In the genomic region with DNA sequence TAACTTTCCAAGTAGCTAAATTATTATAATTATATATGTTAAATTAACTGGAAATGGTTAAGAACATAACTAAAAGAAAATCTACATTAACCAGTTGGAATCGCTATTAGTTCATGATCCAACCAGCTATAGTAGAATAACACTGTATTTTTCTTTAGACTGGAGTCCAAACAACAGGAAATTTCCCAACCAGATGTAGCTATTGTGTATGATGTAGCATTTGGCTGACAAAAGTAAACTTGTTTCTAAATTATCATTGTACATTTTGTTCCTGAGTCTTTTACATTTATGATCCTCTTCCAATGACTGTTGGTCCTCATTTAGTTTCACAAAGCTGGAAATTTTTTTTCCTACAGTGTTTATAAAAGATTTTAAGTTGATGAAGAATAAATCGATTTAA, we compare ENCODE assay signal across 20 cellular contexts.
DNase-seq lines count a peak whose midpoint lies in the region; ATAC-seq, FAIRE-seq and TF ChIP-seq lines count a peak whose summit lies in the region.
"Had no signal": no experiment of that assay in that cellular context is flagged by ENCODE, and none has a peak within 500 bp of the region (broad histone marks: within the 10 kb centered on the region; RNA-seq: fewer than 3 reads in every experiment).

No MANE protein-coding gene starts in this region.

- H3K4me1 ChIP-seq in lower lobe of right lung (peaks cover 29% of the 10 kb centered on the region), upper lobe of right lung (peaks cover 15% of the 10 kb centered on the region)

- peak; percentile 49 for FAIRE-seq in colon (lab: Jason Lieb, UNC)
- FAIRE-seq in H54 (lab: Jason Lieb, UNC): no peak
- FAIRE-seq: GM12892 had no signal

- DNase-seq in NCI-H1930 (lab: John Stamatoyannopoulos, UW) (peak; percentile 27 to 61), lower lobe of right lung (no peak), upper lobe of right lung (no peak), H54 (ENCODE audit: insufficient read length, low spot score) (no peak), GM10266 (ENCODE audit: extremely low spot score) (no peak), H7 (no peak)
- DNase-seq: CD4-positive, alpha-beta memory T cell; DND-41; GOT3; NCI-H1105; NCI-H146; NCI-H2029 treated with DMSO at 0.1 percent for 48 hours; NCI-H226; NCI-H524; NCI-H774; NK-92 treated with Interleukin-12 subunit alpha and Interleukin-12 subunit beta, amount 100 ng/mL, for 24 hours had no signal

- peak overlapping the region; percentile 43 for H3K27ac ChIP-seq in lower lobe of right lung
- peak overlapping the region; percentile 51 for H3K27ac ChIP-seq in upper lobe of right lung
- H3K27ac ChIP-seq: BLaER1 treated with 17β-estradiol and CSF1 and Interleukin-3, amounts not matched to agents 10 nM and 100 nM; RWPE1 had no signal

- no peak for TF ChIP-seq CTCF in lower lobe of right lung (IDR thresholded peaks at IDR 0.05)
- TF ChIP-seq CTCF in upper lobe of right lung (IDR thresholded peaks at IDR 0.05): no peak
- TF ChIP-seq CTCF in GM10266 (IDR thresholded peaks at IDR 0.05; ENCODE audit: control insufficient read depth, insufficient read depth, low read depth, missing control alignments): no peak

- H3K27me3 ChIP-seq in lower lobe of right lung (ENCODE audit: low read depth) (no peaks in the 10 kb centered on the region), upper lobe of right lung (no peaks in the 10 kb centered on the region), H7 (ENCODE audit: control insufficient read depth, insufficient read depth, low read length) (no peaks in the 10 kb centered on the region)
- H3K27me3 ChIP-seq: BLaER1 treated with 17β-estradiol and CSF1 and Interleukin-3, amounts not matched to agents 10 nM and 100 nM had no signal

- TF ChIP-seq POLR2A in H54 (IDR thresholded peaks at IDR 0.05; ENCODE audit: low read depth, low read length): no peak

- H3K36me3 ChIP-seq in lower lobe of right lung: peaks cover 23% of the 10 kb centered on the region
- H3K36me3 ChIP-seq in upper lobe of right lung: peaks cover 37% of the 10 kb centered on the region
- H3K36me3 ChIP-seq in H7 (replicated peaks; ENCODE audit: control insufficient read depth, insufficient read depth, low read length): no peaks in the 10 kb centered on the region; the same call in 1 of the 2 replicates
- H3K36me3 ChIP-seq: BLaER1 treated with 17β-estradiol and CSF1 and Interleukin-3, amounts not matched to agents 10 nM and 100 nM had no signal

- H3K9me3 ChIP-seq in lower lobe of right lung (no peaks in the 10 kb centered on the region), upper lobe of right lung (no peaks in the 10 kb centered on the region)
- H3K9me3 ChIP-seq: BLaER1 treated with 17β-estradiol and CSF1 and Interleukin-3, amounts not matched to agents 10 nM and 100 nM had no signal

- no peak overlapping the region for H3K4me3 ChIP-seq in lower lobe of right lung
- no peak overlapping the region for H3K4me3 ChIP-seq in upper lobe of right lung
- no peak overlapping the region for H3K4me3 ChIP-seq in H7 (ENCODE audit: insufficient read depth, low read depth, low read length)
- H3K4me3 ChIP-seq: BLaER1 treated with 17β-estradiol and CSF1 and Interleukin-3, amounts not matched to agents 10 nM and 100 nM had no signal

- ATAC-seq in lower lobe of right lung: no peak
- no peak for ATAC-seq in upper lobe of right lung

- intact Hi-C loops in lower lobe of right lung (cut with DNase I) (no loop called here), upper lobe of right lung (cut with DNase I) (no loop called here)

Comparison
In these comparisons a context has a peak if more than half of its experiments do, and no peak if none do; other contexts are left out.
1. DNase-seq: peak in NCI-H1930 (2 of 2); none in lower lobe of right lung (single experiment), upper lobe of right lung (single experiment), H54 (single experiment), GM10266 (single experiment) and H7 (single experiment).